In the genomic region with DNA sequence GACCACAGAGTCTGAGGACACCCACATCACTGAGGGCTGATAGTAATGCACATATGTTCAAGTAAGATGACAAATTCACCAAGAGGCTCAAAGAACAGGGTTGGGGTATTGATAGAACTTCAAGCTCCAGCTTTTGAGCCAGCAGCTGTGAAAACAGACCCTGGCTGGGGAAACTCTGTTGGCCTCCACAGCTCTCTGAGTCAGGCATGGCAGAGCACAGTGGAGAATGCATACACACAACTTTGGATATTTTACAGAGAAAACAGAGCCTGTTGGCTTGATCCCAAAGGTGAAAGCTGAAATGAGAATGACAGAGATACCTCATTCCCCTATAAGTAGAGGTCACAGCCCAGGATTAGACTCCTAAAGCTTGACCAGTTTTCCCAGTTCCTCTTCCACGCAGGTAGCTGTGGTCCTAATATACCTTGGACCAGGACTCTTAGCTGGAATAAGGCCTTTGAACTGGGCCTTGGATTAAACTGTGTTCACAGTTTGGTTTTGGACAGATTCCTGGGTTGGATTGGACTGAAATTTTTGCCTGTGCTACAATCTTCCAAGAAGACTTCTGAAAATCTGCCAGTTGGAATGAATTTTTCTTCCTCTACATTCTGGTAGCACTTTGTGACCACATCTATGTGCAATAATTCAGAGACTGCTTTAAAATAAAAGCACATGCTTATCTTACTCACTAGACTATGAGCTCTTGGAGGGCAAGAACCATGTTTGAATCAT, we compare ENCODE assay signal across 18 cellular contexts.
DNase-seq lines count a peak whose midpoint lies in the region; ATAC-seq and TF ChIP-seq lines count a peak whose summit lies in the region.
"Had no signal": no experiment of that assay in that cellular context is flagged by ENCODE, and none has a peak within 500 bp of the region (broad histone marks: within the 10 kb centered on the region; RNA-seq: fewer than 3 reads in every experiment).

No MANE protein-coding gene starts in this region.

- H3K4me3 ChIP-seq in right atrium auricular region, result no peak overlapping the region
- H3K4me3 ChIP-seq in dorsolateral prefrontal cortex, result no peak overlapping the region
- no peak overlapping the region for H3K4me3 ChIP-seq in aorta (ENCODE audit: low read length in 2 of 2)
- no peak overlapping the region for H3K4me3 ChIP-seq in GM23338
- H3K4me3 ChIP-seq: gastroesophageal sphincter, lower lobe of right lung, spleen had no signal

- H3K4me1 ChIP-seq in right atrium auricular region, result peaks cover 0 to 11% of the 10 kb centered on the region in 2 donors
- peaks cover 11 to 13% of the 10 kb centered on the region in 2 donors for H3K4me1 ChIP-seq in aorta (ENCODE audit: control insufficient read depth in 1 of 2, insufficient read depth in 2 of 2, low read length in 2 of 2)
- no peaks in the 10 kb centered on the region for H3K4me1 ChIP-seq in GM23338 (ENCODE audit: insufficient read depth)
- H3K4me1 ChIP-seq: lower lobe of right lung, spleen had no signal

- intact Hi-C loops in Right ventricle myocardium inferior (cut with DNase I), result loop anchor here (10.0 kb wide), 1 partner anchor 213 kb away; no protein-coding TSS in a partner anchor
- intact Hi-C loops in dorsolateral prefrontal cortex (cut with DNase I), result loop anchor here in 1 of 2 donors (5.0 kb wide), 1 partner anchor 210 kb away; no protein-coding TSS in a partner anchor
- intact Hi-C loops in aorta (cut with DNase I), result loop anchor here (5.0 to 10.0 kb wide), 5 partner anchors 115 to 225 kb away; no protein-coding TSS in a partner anchor

- no peak overlapping the region for H3K4me2 ChIP-seq in GM23338

- H3K27ac ChIP-seq in right atrium auricular region, result peak overlapping the region in 1 of 2 donors; percentile 6
- H3K27ac ChIP-seq in dorsolateral prefrontal cortex, result peak overlapping the region in 32 of 59 donors; percentile 6 to 77 (median 50)
- H3K27ac ChIP-seq in aorta (ENCODE audit: low read depth in 1 of 2, low read length in 2 of 2), result peak overlapping the region; percentile 84
- H3K27ac ChIP-seq in GM23338 (ENCODE audit: low read depth), result no peak overlapping the region
- H3K27ac ChIP-seq: gastroesophageal sphincter, lower lobe of right lung, spleen had no signal

- H3K9me3 ChIP-seq in right atrium auricular region, result no peaks in the 10 kb centered on the region
- no peaks in the 10 kb centered on the region for H3K9me3 ChIP-seq in aorta (ENCODE audit: control insufficient read depth, low read length)
- H3K9me3 ChIP-seq: gastroesophageal sphincter, lower lobe of right lung, spleen had no signal

- H3K36me3 ChIP-seq in right atrium auricular region, result no peaks in the 10 kb centered on the region
- H3K36me3 ChIP-seq in aorta (ENCODE audit: control insufficient read depth in 1 of 2, insufficient read depth in 2 of 2, low read length in 1 of 2), result no peaks in the 10 kb centered on the region
- H3K36me3 ChIP-seq in GM23338 (ENCODE audit: insufficient read depth), result no peaks in the 10 kb centered on the region
- H3K36me3 ChIP-seq: gastroesophageal sphincter, lower lobe of right lung, spleen had no signal

- TF ChIP-seq CTCF in right atrium auricular region (IDR thresholded peaks at IDR 0.05) (no peak), dorsolateral prefrontal cortex (IDR thresholded peaks at IDR 0.05 in 54 of 56, conservative IDR thresholded peaks at IDR 0.05 in 2 of 56; ENCODE audit: low read depth in 1 of 56, partially characterized antibody in 56 of 56) (no peak), GM23338 (conservative IDR thresholded peaks at IDR 0.05; ENCODE audit: low read depth in 2 of 2) (no peak)

- H3K36me3 Mint-ChIP-seq in GM23338 (ENCODE audit: low read depth), result peaks cover 4% of the 10 kb centered on the region; the same call in 2 of the 3 replicates
- no peaks in the 10 kb centered on the region for H3K36me3 Mint-ChIP-seq in stimulated activated naive B cell treated with anti-CD40 and anti-IgM and Interleukin-4, amounts not matched to agents 10 μg/mL and 1 μg/mL and 100 μg/mL, for 72 hours
- H3K36me3 Mint-ChIP-seq: CD4-positive, alpha-beta memory T cell had no signal

- H3K9me2 ChIP-seq in GM23338 (ENCODE audit: insufficient read depth), result peaks cover 5% of the 10 kb centered on the region

- peaks cover 3% of the 10 kb centered on the region; the same call in 1 of the 3 replicates for H3K9me3 Mint-ChIP-seq in GM23338
- peaks cover 0 to 3% of the 10 kb centered on the region in 2 donors for H3K9me3 Mint-ChIP-seq in stimulated activated naive B cell treated with anti-CD40 and anti-IgM and Interleukin-4, amounts not matched to agents 10 μg/mL and 1 μg/mL and 100 μg/mL, for 72 hours

- H2AFZ ChIP-seq in GM23338, result no peak overlapping the region

- DNase-seq in Right ventricle myocardium inferior (ENCODE audit: missing footprints), result no peak
- no peak for DNase-seq in right atrium auricular region (ENCODE audit: low spot score)
- DNase-seq in dorsolateral prefrontal cortex, result no peak
- DNase-seq in middle frontal gyrus (ENCODE audit: extremely low spot score, low spot score), result peak; percentile 21
- DNase-seq in aorta, result peak in 1 of 2 donors; percentile 62
- DNase-seq in GM23338 (ENCODE audit: low spot score), result no peak
- no peak for DNase-seq in stimulated activated naive B cell treated with anti-CD40 and anti-IgM and Interleukin-4, amounts not matched to agents 10 μg/mL and 1 μg/mL and 100 μg/mL, for 72 hours
- DNase-seq: CD4-positive, alpha-beta memory T cell; DND-41; lower lobe of right lung; naive thymus-derived CD8-positive, alpha-beta T cell; NCI-H187; NCI-H510A treated with DMSO at 0.1 percent for 48 hours; SIG-M5; spleen had no signal

- peak; percentile 61 for ATAC-seq in Right ventricle myocardium inferior
- peak; percentile 74 for ATAC-seq in aorta (ENCODE audit: low FRiP score)
- ATAC-seq in GM23338, result no peak
- no peak for ATAC-seq in stimulated activated naive B cell treated with anti-CD40 and anti-IgM and Interleukin-4, amounts not matched to agents 10 μg/mL and 1 μg/mL and 100 μg/mL, for 72 hours (replicated peaks)
- no peak for ATAC-seq in HG03571 (IDR thresholded peaks at IDR 0.05; ENCODE audit: unreplicated experiment)
- ATAC-seq: gastroesophageal sphincter; lower lobe of right lung; naive thymus-derived CD8-positive, alpha-beta T cell had no signal

- no peak overlapping the region for H3K27ac Mint-ChIP-seq in GM23338
- H3K27ac Mint-ChIP-seq in stimulated activated naive B cell treated with anti-CD40 and anti-IgM and Interleukin-4, amounts not matched to agents 10 μg/mL and 1 μg/mL and 100 μg/mL, for 72 hours, result no peak overlapping the region
- H3K27ac Mint-ChIP-seq: CD4-positive, alpha-beta memory T cell; T-helper 1 cell treated with Interleukin-12 subunit alpha and Interleukin-12 subunit beta and Interleukin-4 antibody, amounts not matched to agents 30 μg/mL and 1 μg/mL, for 36 hours had no signal

- H3K4me1 Mint-ChIP-seq in GM23338, result no peaks in the 10 kb centered on the region
- no peaks in the 10 kb centered on the region for H3K4me1 Mint-ChIP-seq in stimulated activated naive B cell treated with anti-CD40 and anti-IgM and Interleukin-4, amounts not matched to agents 10 μg/mL and 1 μg/mL and 100 μg/mL, for 72 hours
- H3K4me1 Mint-ChIP-seq: CD4-positive, alpha-beta memory T cell; naive thymus-derived CD8-positive, alpha-beta T cell had no signal

- no peaks in the 10 kb centered on the region for H4K20me1 ChIP-seq in GM23338 (replicated peaks; ENCODE audit: insufficient read depth)

- H3K4me3 Mint-ChIP-seq in GM23338, result no peak overlapping the region
- H3K4me3 Mint-ChIP-seq in stimulated activated naive B cell treated with anti-CD40 and anti-IgM and Interleukin-4, amounts not matched to agents 10 μg/mL and 1 μg/mL and 100 μg/mL, for 72 hours, result no peak overlapping the region
- H3K4me3 Mint-ChIP-seq: CD4-positive, alpha-beta memory T cell; naive thymus-derived CD8-positive, alpha-beta T cell; T-helper 1 cell treated with Interleukin-12 subunit alpha and Interleukin-12 subunit beta and Interleukin-4 antibody, amounts not matched to agents 30 μg/mL and 1 μg/mL, for 36 hours had no signal

- peaks cover 2% of the 10 kb centered on the region for H3K27me3 Mint-ChIP-seq in GM23338 (ENCODE audit: insufficient read depth, low read depth, poor library complexity)
- peaks cover 13 to 17% of the 10 kb centered on the region in 2 donors for H3K27me3 Mint-ChIP-seq in stimulated activated naive B cell treated with anti-CD40 and anti-IgM and Interleukin-4, amounts not matched to agents 10 μg/mL and 1 μg/mL and 100 μg/mL, for 72 hours

- H3F3A ChIP-seq in GM23338 (replicated peaks; ENCODE audit: low read depth), result no peaks in the 10 kb centered on the region

- 5 to 8% methylated on average over 1 of the region's 1 CpG for WGBS in aorta, 2 donors

- no peaks in the 10 kb centered on the region for H3K79me2 ChIP-seq in GM23338 (replicated peaks; ENCODE audit: insufficient read depth)

- no peaks in the 10 kb centered on the region for H3K27me3 ChIP-seq in right atrium auricular region
- H3K27me3 ChIP-seq in dorsolateral prefrontal cortex, result no peaks in the 10 kb centered on the region
- H3K27me3 ChIP-seq in aorta (ENCODE audit: control insufficient read depth in 1 of 2, insufficient read depth in 2 of 2, low read length in 1 of 2), result no peaks in the 10 kb centered on the region
- H3K27me3 ChIP-seq in GM23338 (ENCODE audit: insufficient read depth), result no peaks in the 10 kb centered on the region
- H3K27me3 ChIP-seq: gastroesophageal sphincter had no signal

TF ChIP-seq in GM23338, 12 proteins besides CTCF, POLR2A, EP300 and RAD21 (continues in another document):
- TF ChIP-seq EZH2phosphoT487 (IDR thresholded peaks at IDR 0.05; ENCODE audit: unreplicated experiment) (no peak), POLR2AphosphoS5 (IDR thresholded peaks at IDR 0.05; ENCODE audit: low read depth) (no peak), ETS1 (IDR thresholded peaks at IDR 0.05) (no peak), CREB1 (CRISPR knock-in tag; IDR thresholded peaks at IDR 0.05; ENCODE audit: low read depth) (no peak)

Comparison
In these comparisons a context has a peak if more than half of its experiments do, and no peak if none do; other contexts are left out.
1. ATAC-seq: peak in Right ventricle myocardium inferior (single experiment) and aorta (single experiment); none in GM23338 (single experiment), stimulated activated naive B cell treated with anti-CD40 and anti-IgM and Interleukin-4, amounts not matched to agents 10 μg/mL and 1 μg/mL and 100 μg/mL, for 72 hours (0 of 2) and HG03571 (single experiment).